Comparison of ENCODE assay signal across 1 cellular context in the genomic region with DNA sequence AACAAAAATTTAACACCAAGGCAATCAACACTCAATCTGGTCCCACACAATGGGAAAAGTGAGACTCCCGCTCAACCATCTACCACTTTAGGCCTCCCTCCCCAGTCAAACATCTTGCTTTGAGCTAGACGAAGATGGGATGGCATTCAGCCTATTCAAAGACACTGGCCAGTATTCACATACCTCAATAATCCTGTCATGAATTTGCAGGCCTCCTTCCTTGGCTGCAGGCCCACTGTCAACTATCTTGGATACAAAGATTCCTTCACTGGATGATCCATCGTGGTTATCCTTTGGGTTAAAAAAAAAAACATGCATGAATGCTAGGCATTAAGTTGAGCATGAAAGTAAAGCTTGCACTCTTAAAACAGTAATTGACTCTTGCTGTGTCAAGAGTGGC.
TF ChIP-seq lines count a peak whose summit lies in the region.

No MANE protein-coding gene starts in this region.

TF ChIP-seq in GM23338, 12 proteins besides CTCF, POLR2A, EP300 and RAD21 (continued from another document):
- TF ChIP-seq, protein P1, sequence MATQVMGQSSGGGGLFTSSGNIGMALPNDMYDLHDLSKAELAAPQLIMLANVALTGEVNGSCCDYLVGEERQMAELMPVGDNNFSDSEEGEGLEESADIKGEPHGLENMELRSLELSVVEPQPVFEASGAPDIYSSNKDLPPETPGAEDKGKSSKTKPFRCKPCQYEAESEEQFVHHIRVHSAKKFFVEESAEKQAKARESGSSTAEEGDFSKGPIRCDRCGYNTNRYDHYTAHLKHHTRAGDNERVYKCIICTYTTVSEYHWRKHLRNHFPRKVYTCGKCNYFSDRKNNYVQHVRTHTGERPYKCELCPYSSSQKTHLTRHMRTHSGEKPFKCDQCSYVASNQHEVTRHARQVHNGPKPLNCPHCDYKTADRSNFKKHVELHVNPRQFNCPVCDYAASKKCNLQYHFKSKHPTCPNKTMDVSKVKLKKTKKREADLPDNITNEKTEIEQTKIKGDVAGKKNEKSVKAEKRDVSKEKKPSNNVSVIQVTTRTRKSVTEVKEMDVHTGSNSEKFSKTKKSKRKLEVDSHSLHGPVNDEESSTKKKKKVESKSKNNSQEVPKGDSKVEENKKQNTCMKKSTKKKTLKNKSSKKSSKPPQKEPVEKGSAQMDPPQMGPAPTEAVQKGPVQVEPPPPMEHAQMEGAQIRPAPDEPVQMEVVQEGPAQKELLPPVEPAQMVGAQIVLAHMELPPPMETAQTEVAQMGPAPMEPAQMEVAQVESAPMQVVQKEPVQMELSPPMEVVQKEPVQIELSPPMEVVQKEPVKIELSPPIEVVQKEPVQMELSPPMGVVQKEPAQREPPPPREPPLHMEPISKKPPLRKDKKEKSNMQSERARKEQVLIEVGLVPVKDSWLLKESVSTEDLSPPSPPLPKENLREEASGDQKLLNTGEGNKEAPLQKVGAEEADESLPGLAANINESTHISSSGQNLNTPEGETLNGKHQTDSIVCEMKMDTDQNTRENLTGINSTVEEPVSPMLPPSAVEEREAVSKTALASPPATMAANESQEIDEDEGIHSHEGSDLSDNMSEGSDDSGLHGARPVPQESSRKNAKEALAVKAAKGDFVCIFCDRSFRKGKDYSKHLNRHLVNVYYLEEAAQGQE (IDR thresholded peaks at IDR 0.05; ENCODE audit: unreplicated experiment) = no peak
- TF ChIP-seq POLR2AphosphoS5 (IDR thresholded peaks at IDR 0.05; ENCODE audit: low read depth) (no peak), NANOG (IDR thresholded peaks at IDR 0.05; ENCODE audit: borderline replicate concordance) (no peak), JUNB (IDR thresholded peaks at IDR 0.05; ENCODE audit: unreplicated experiment) (no peak), EZH2 (IDR thresholded peaks at IDR 0.05; ENCODE audit: low read depth, unreplicated experiment) (no peak)
